Comparison of ENCODE assay signal across 24 cellular contexts in the genomic region with DNA sequence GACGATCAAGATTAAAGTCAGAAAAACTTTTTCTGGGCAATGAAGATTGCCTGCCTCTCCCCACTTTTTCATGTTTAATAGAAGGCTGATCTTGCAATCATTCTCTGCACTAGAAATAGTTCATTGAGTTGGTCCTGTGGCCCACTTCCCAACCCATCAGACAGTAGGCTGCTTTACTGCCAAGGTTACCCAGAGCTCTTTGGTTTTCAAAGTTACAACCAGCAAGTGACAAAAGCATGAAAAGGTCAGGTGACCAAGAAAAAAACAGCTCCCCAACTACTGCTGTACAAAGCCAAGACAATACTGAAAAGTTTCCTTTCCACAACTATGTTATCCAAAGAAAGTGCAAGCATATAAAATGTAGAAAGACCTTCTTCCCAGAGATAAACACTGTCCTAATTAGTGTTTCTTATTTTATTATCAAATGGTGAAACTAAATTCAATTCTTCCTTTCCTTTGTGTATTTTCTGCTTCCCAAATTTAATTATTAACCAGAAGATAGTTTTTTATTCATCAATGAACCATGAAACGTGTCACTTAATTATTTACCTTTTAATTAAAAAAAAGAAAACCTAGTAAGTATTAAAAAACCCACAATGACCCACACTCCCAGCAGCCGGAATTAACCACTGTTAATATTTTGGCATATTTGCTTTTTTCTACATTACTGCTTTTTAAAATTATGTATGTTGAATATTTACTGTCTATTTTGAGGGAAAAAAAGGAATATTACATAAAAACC. TPM values are rescaled to one million over a fixed set of nuclear protein-coding genes. Genes with fewer than 3 reads are reported as not detected.
DNase-seq lines count a peak whose midpoint lies in the region; ATAC-seq, FAIRE-seq and TF ChIP-seq lines count a peak whose summit lies in the region.
"Had no signal": no experiment of that assay in that cellular context is flagged by ENCODE, and none has a peak within 500 bp of the region (broad histone marks: within the 10 kb centered on the region; RNA-seq: fewer than 3 reads in every experiment).

No MANE protein-coding gene starts in this region.

- H2BK5ac ChIP-seq in H9 (ENCODE audit: insufficient read length, low read length) = no peak overlapping the region

- no peaks in the 10 kb centered on the region for H3K36me3 ChIP-seq in left ventricle myocardium inferior
- H3K36me3 ChIP-seq: brain microvascular endothelial cell, uterus had no signal

- no peak overlapping the region for H3K9ac ChIP-seq in H9 (ENCODE audit: extremely low read depth, insufficient read length, low read length)
- H3K9ac ChIP-seq: SK-N-SH had no signal

- H3K9me3 ChIP-seq in left ventricle myocardium inferior (replicated peaks) (peaks cover 20% of the 10 kb centered on the region), H9 (ENCODE audit: control insufficient read depth, low read depth, low read length) (no peaks in the 10 kb centered on the region)
- H3K9me3 ChIP-seq: SK-N-SH had no signal

- H2BK20ac ChIP-seq in H9 (ENCODE audit: low read depth, low read length, poor library complexity, severe bottlenecking) = no peak overlapping the region

- no peak overlapping the region for H3K56ac ChIP-seq in H9 (ENCODE audit: insufficient read length, low read depth, low read length)

- H3K4ac ChIP-seq in H9 (ENCODE audit: low read depth, low read length) = no peak overlapping the region

- no peaks in the 10 kb centered on the region for H3K79me2 ChIP-seq in H9 (ENCODE audit: insufficient read depth, low read length)

- peak overlapping the region; percentile 54 for H3K27ac ChIP-seq in left ventricle myocardium inferior (replicated peaks)
- no peak overlapping the region for H3K27ac ChIP-seq in H9 (ENCODE audit: insufficient read length, low read depth, low read length)
- H3K27ac ChIP-seq: brain microvascular endothelial cell, C4-2B, foreskin keratinocyte, uterus had no signal

- H3K36me3 Mint-ChIP-seq in WTC11 (peaks cover 3% of the 10 kb centered on the region), H9 (ENCODE audit: insufficient read depth in 1 of 3, low read depth in 3 of 3) (peaks cover 0 to 6% (median 3%) of the 10 kb centered on the region in 3 experiments; a peak in 4 of 7 replicates)

- peaks cover 10% of the 10 kb centered on the region for H3K9me3 Mint-ChIP-seq in WTC11
- H3K9me3 Mint-ChIP-seq in H9 = peaks cover 3 to 9% of the 10 kb centered on the region in 2 experiments

- H3K4me3 ChIP-seq in left ventricle myocardium inferior = no peak overlapping the region
- H3K4me3 ChIP-seq: uterus had no signal

- H3K18ac ChIP-seq in H9 (ENCODE audit: insufficient read length, low read depth, low read length) = no peak overlapping the region

- no peaks in the 10 kb centered on the region for H4K20me1 ChIP-seq in H9 (ENCODE audit: control insufficient read depth, insufficient read depth, insufficient read length)

- no peak overlapping the region for H3K4me2 ChIP-seq in H9 (ENCODE audit: insufficient read depth, insufficient read length, low read length)
- H3K4me2 ChIP-seq: SK-N-SH had no signal

- FAIRE-seq in H54 (lab: Jason Lieb, UNC) = no peak
- FAIRE-seq: endothelial cell of umbilical vein, GM12892 had no signal

- H4K5ac ChIP-seq in H9 (ENCODE audit: insufficient read length, low read depth, low read length) = no peak overlapping the region

- POLR2A ChIA-PET in WTC11 (lab: Charles Lee) = no interaction called here

- no CpG with 5 or more reads among the region's 3 CpGs for WGBS in H9 (ENCODE audit: extremely low coverage, insufficient read length, low lambda C conversion rate)

- H2BK12ac ChIP-seq in H9 (ENCODE audit: insufficient read length, low read depth, low read length) = no peak overlapping the region

- H3K27me3 ChIP-seq in left ventricle myocardium inferior (ENCODE audit: low read depth) = no peaks in the 10 kb centered on the region
- H3K27me3 ChIP-seq in H9 (ENCODE audit: insufficient read depth, low read length) = no peaks in the 10 kb centered on the region
- H3K27me3 ChIP-seq: brain microvascular endothelial cell, foreskin keratinocyte, uterus had no signal

- no peak for TF ChIP-seq POLR2A in H54 (IDR thresholded peaks at IDR 0.05; ENCODE audit: low read depth, low read length)

- CTCF ChIA-PET in WTC11 (lab: Charles Lee) = no interaction called here

- H2AK5ac ChIP-seq in H9 (ENCODE audit: insufficient read length, low read length) = no peak overlapping the region

- no peaks in the 10 kb centered on the region for H3K23me2 ChIP-seq in H9 (ENCODE audit: insufficient read length, low read depth, low read length, poor library complexity, severe bottlenecking)

- no peak overlapping the region for H2AFZ ChIP-seq in H9 (ENCODE audit: low read length)

- H3K79me1 ChIP-seq in H9 (ENCODE audit: insufficient read depth, low read depth, low read length, poor library complexity, severe bottlenecking) = no peaks in the 10 kb centered on the region

- H3K27me3 Mint-ChIP-seq in WTC11 (ENCODE audit: low read depth) (no peaks in the 10 kb centered on the region), H9 (ENCODE audit: low read depth) (no peaks in the 10 kb centered on the region)
- H3K27me3 Mint-ChIP-seq: activated CD8-positive, alpha-beta memory T cell treated with anti-CD3 and anti-CD28 coated beads, Interleukin-2, amount 10 ng/mL, durations not matched to agents 7 days and 5 days had no signal

- H3K4me1 Mint-ChIP-seq in WTC11 (peaks cover 5% of the 10 kb centered on the region), H9 (peaks cover 4% of the 10 kb centered on the region in 2 experiments)
- H3K4me1 Mint-ChIP-seq: activated CD8-positive, alpha-beta memory T cell treated with anti-CD3 and anti-CD28 coated beads, Interleukin-2, amount 10 ng/mL, durations not matched to agents 7 days and 5 days had no signal

- no peak overlapping the region for H2BK15ac ChIP-seq in H9 (ENCODE audit: low read depth, low read length)

- H3T11ph ChIP-seq in H9 (ENCODE audit: low read length) = no peak overlapping the region

- no peak overlapping the region for H2BK120ac ChIP-seq in H9 (ENCODE audit: low read depth, low read length, poor library complexity, severe bottlenecking)

- H3K14ac ChIP-seq in H9 (ENCODE audit: insufficient read depth, low read length) = no peak overlapping the region

- no peak overlapping the region for H3K23ac ChIP-seq in H9 (ENCODE audit: insufficient read length, low read depth, low read length)

- H3K4me3 Mint-ChIP-seq in WTC11 (no peak overlapping the region), H9 (no peak overlapping the region)
- H3K4me3 Mint-ChIP-seq: activated CD8-positive, alpha-beta memory T cell treated with anti-CD3 and anti-CD28 coated beads, Interleukin-2, amount 10 ng/mL, durations not matched to agents 7 days and 5 days; activated naive CD8-positive, alpha-beta T cell treated with anti-CD3 and anti-CD28 coated beads, Interleukin-2, amount 10 ng/mL, durations not matched to agents 7 days and 5 days had no signal

- no peak overlapping the region for H4K91ac ChIP-seq in H9 (ENCODE audit: insufficient read length, low read depth, low read length)

- intact Hi-C loops in left ventricle myocardium inferior (cut with micrococcal nuclease) = no loop called here

- H3K4me1 ChIP-seq in left ventricle myocardium inferior (peaks cover 44% of the 10 kb centered on the region), H9 (ENCODE audit: insufficient read depth, low read length) (no peaks in the 10 kb centered on the region)
- H3K4me1 ChIP-seq: foreskin keratinocyte, uterus had no signal

- H3K27ac Mint-ChIP-seq in WTC11 = peak overlapping the region; percentile 65
- 0 out of 7 replicates have a peak overlapping the region, but pooled peaks of 1 of the 3 experiments have one; percentile 55 for H3K27ac Mint-ChIP-seq in H9
- H3K27ac Mint-ChIP-seq: activated CD8-positive, alpha-beta memory T cell treated with anti-CD3 and anti-CD28 coated beads, Interleukin-2, amount 10 ng/mL, durations not matched to agents 7 days and 5 days; activated naive CD8-positive, alpha-beta T cell treated with anti-CD3 and anti-CD28 coated beads, Interleukin-2, amount 10 ng/mL, durations not matched to agents 7 days and 5 days had no signal

- no peak overlapping the region for H4K8ac ChIP-seq in H9 (replicated peaks; ENCODE audit: insufficient read length, low read depth, low read length)

- DNase-seq in Ammon's horn (ENCODE audit: low spot score) (peak; percentile 57), WTC11 (ENCODE audit: low spot score) (no peak), left ventricle myocardium inferior (no peak), mucosa of gallbladder (ENCODE audit: low spot score) (peak; percentile 18), H9 (no peak), H54 (ENCODE audit: insufficient read length, low spot score) (no peak), NCI-H2029 (lab: John Stamatoyannopoulos, UW) (no peak), SIG-M5 treated with dmso at 0.1 percent for 504 hours (lab: John Stamatoyannopoulos, UW; ENCODE audit: unreplicated experiment) (no peak)
- DNase-seq: ACHN; activated CD4-positive, alpha-beta T cell treated with anti-CD3 and anti-CD28 coated beads for 1 hour; activated CD8-positive, alpha-beta memory T cell treated with anti-CD3 and anti-CD28 coated beads, Interleukin-2, amount 10 ng/mL, durations not matched to agents 7 days and 5 days; activated naive CD8-positive, alpha-beta T cell treated with anti-CD3 and anti-CD28 coated beads, Interleukin-2, amount 10 ng/mL, durations not matched to agents 7 days and 5 days; brain microvascular endothelial cell; DMS 273 treated with DMSO at 0.1 percent for 48 hours; foreskin keratinocyte; NCI-H1436; occipital lobe; OCI-M1; SK-N-SH; stimulated activated CD4-positive, alpha-beta T cell treated with anti-CD3 and anti-CD28 coated beads, Interleukin-2, amount 100 ng/mL, for 48 hours; uterus had no signal

- no peak for ATAC-seq in WTC11
- ATAC-seq: activated CD8-positive, alpha-beta memory T cell treated with anti-CD3 and anti-CD28 coated beads, Interleukin-2, amount 10 ng/mL, durations not matched to agents 7 days and 5 days; foreskin keratinocyte had no signal

- TF ChIP-seq CTCF in WTC11 (IDR thresholded peaks at IDR 0.05) = no peak
- TF ChIP-seq CTCF in left ventricle myocardium inferior (IDR thresholded peaks at IDR 0.05; ENCODE audit: borderline replicate concordance) = no peak
- TF ChIP-seq CTCF in H9 (conservative IDR thresholded peaks at IDR 0.05) = no peak

TF ChIP-seq in WTC11, 78 proteins besides CTCF, POLR2A, EP300 and RAD21 (continues in another document):
- TF ChIP-seq JAZF1 (CRISPR knock-in tag; IDR thresholded peaks at IDR 0.05) (no peak), NFE2L1 (CRISPR knock-in tag; IDR thresholded peaks at IDR 0.05) (no peak)

RNA-seq across cellular contexts. Expression of a gene that starts 16.5 kb away (rescaled TPM):
- total RNA-seq in WTC11 (2021) (6.3 to 8.6 TPM (median 8.1 TPM) in 3 replicates), left ventricle myocardium inferior (26.2 TPM), mucosa of gallbladder (25.4 TPM), H9 (2021) (5.3 and 5.5 TPM in 2 replicates)

Comparison
In these comparisons a context has a peak if more than half of its experiments do, and no peak if none do; other contexts are left out.
1. DNase-seq: peak in Ammon's horn (single experiment) and mucosa of gallbladder (single experiment); none in WTC11 (single experiment), left ventricle myocardium inferior (single experiment), H9 (single experiment), H54 (single experiment), NCI-H2029 (single experiment) and SIG-M5 treated with dmso at 0.1 percent for 504 hours (single experiment).